ENCODE assay signal across 17 cellular contexts in the genomic region with DNA sequence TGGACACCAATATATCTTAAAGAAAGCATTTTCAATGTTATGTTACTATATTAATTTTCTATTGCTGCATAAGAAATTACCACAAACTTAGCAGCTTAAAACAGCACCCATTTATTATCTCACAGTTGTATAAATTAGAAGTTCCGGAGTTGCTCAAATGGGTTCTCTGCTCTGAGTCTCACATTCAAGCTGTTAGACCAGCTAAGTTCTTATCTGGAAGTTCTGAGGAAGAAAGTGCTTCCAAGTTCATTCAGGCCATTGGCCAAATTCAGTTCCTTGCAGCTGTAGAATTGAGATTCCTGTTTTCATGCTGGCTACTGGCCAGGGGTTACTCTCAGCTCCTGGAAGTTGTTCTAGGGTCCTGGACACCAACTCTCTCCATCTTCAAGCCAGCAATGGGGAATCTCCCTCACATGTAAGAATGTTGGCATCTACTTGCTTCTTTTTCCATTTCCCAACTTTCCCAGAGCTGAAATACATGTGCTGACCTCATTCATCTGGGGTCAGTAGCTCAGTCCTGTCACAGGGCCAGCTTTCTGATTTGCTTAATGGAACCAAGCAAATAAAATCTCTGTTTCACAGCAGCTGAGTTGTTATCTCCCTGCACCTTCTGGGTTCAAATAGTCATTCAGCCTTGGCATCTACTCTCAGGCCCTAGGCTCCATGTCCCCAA.
DNase-seq lines count a peak whose midpoint lies in the region; ATAC-seq, FAIRE-seq and TF ChIP-seq lines count a peak whose summit lies in the region.
"Had no signal": no experiment of that assay in that cellular context is flagged by ENCODE, and none has a peak within 500 bp of the region (broad histone marks: within the 10 kb centered on the region; RNA-seq: fewer than 3 reads in every experiment).

No MANE protein-coding gene starts in this region.

- no TSS peak for BruUV-seq in HepG2 (replicated peaks; lab: Mats Ljungman, UMichigan)

- no peak for ATAC-seq in HepG2
- ATAC-seq in heart left ventricle, result peak; percentile 81 to 97 (median 92)
- ATAC-seq in omental fat pad (ENCODE audit: low FRiP score), result peak; percentile 97
- ATAC-seq: naive thymus-derived CD4-positive, alpha-beta T cell; Panc1; T-helper 17 cell had no signal

- H3K27me3 ChIP-seq in liver (ENCODE audit: control insufficient read depth in 4 of 4, insufficient read depth in 4 of 4, low read length in 3 of 4), result no peaks in the 10 kb centered on the region
- H3K27me3 ChIP-seq in HepG2 (ENCODE audit: control insufficient read depth in 1 of 2, insufficient read depth in 2 of 2, low read length in 2 of 2), result no peaks in the 10 kb centered on the region
- no peaks in the 10 kb centered on the region for H3K27me3 ChIP-seq in heart left ventricle
- H3K27me3 ChIP-seq: suprapubic skin had no signal

- no peak overlapping the region for H3K27ac ChIP-seq in liver (ENCODE audit: low read depth in 1 of 2, low read length in 2 of 2)
- no peak overlapping the region for H3K27ac ChIP-seq in HepG2 (ENCODE audit: extremely low read length, insufficient read depth, low read length)
- H3K27ac ChIP-seq in heart left ventricle, result peak overlapping the region in 5 of 12 donors; percentile 9 to 36 (median 25)
- H3K27ac ChIP-seq: suprapubic skin had no signal

- in situ Hi-C loops in HepG2 (cut with HindIII; ENCODE audit: extremely low pct_ligation_motif_present, low pct_unique_long_range_greater_than_20kb), result no loop called here

- no peak overlapping the region for H3K4me2 ChIP-seq in HepG2 (ENCODE audit: low read depth, low read length)

- no peak for TF ChIP-seq CTCF in liver (IDR thresholded peaks at IDR 0.05; ENCODE audit: low read depth, low read length, missing input control)
- no peak for TF ChIP-seq CTCF in HepG2 (CRISPR knock-in tag; IDR thresholded peaks at IDR 0.05)
- no peak for TF ChIP-seq CTCF in heart left ventricle (IDR thresholded peaks at IDR 0.05)
- no peak for TF ChIP-seq CTCF in omental fat pad (IDR thresholded peaks at IDR 0.05)
- no peak for TF ChIP-seq CTCF in GM20000 (IDR thresholded peaks at IDR 0.05; ENCODE audit: extremely low read depth, missing control alignments)

- TF ChIP-seq RAD21 in liver (IDR thresholded peaks at IDR 0.05) (peak; percentile 26 to 41), HepG2 (CRISPR knock-in tag; IDR thresholded peaks at IDR 0.05) (no peak)

- H3K4me3 ChIP-seq in liver (ENCODE audit: low read depth in 1 of 3, low read length in 3 of 3) (no peak overlapping the region), HepG2 (replicated peaks in 1 of 3; ENCODE audit: insufficient read depth in 1 of 3, low read depth in 2 of 3, low read length in 3 of 3) (no peak overlapping the region), heart left ventricle (no peak overlapping the region)
- H3K4me3 ChIP-seq: suprapubic skin had no signal

- no peaks in the 10 kb centered on the region for H4K20me1 ChIP-seq in HepG2 (ENCODE audit: insufficient read depth, low read length)

- H3K9ac ChIP-seq in liver (ENCODE audit: low read depth in 1 of 2, low read length in 2 of 2) (no peak overlapping the region), HepG2 (ENCODE audit: insufficient read depth, low read depth, low read length) (no peak overlapping the region)

- WGBS in liver, result 80% methylated on average over 1 of the region's 1 CpG
- 0% methylated on average over 1 of the region's 1 CpG for WGBS in HepG2 (ENCODE audit: low lambda C conversion rate)
- WGBS in heart left ventricle, 4 donors, result 32 to 40% (median 39%) methylated on average over 1 of the region's 1 CpG

- H3K79me2 ChIP-seq in HepG2 (ENCODE audit: insufficient read depth, low read length), result no peaks in the 10 kb centered on the region

- H3K4me1 ChIP-seq in liver (ENCODE audit: control insufficient read depth in 4 of 4, insufficient read depth in 4 of 4, low read length in 3 of 4) (peaks cover 0 to 6% (median 2%) of the 10 kb centered on the region in 4 donors), HepG2 (ENCODE audit: insufficient read depth, low read length) (no peaks in the 10 kb centered on the region), heart left ventricle (peaks cover 0 to 21% (median 8%) of the 10 kb centered on the region in 12 donors)
- H3K4me1 ChIP-seq: suprapubic skin had no signal

- H3K9me3 ChIP-seq in liver (ENCODE audit: control insufficient read depth in 4 of 4, low read length in 3 of 4) (no peaks in the 10 kb centered on the region), HepG2 (ENCODE audit: low read length) (no peaks in the 10 kb centered on the region), heart left ventricle (peaks cover 0 to 7% (median 1%) of the 10 kb centered on the region in 12 donors)
- H3K9me3 ChIP-seq: suprapubic skin had no signal

- no peak overlapping the region for H2AFZ ChIP-seq in HepG2 (ENCODE audit: low read length)

- no peak for TF ChIP-seq POLR2A in HepG2 (IDR thresholded peaks at IDR 0.05; ENCODE audit: insufficient read depth in 1 of 2, low read depth in 2 of 2, low read length in 2 of 2)
- no peak for TF ChIP-seq POLR2A in heart left ventricle (IDR thresholded peaks at IDR 0.05)

- CTCF ChIA-PET in HepG2 (lab: Yijun Ruan, JAX; ENCODE audit: low intra/inter-chr PET ratio, low total read pairs), result no interaction called here

- TF ChIP-seq EP300 in HepG2 (IDR thresholded peaks at IDR 0.05; ENCODE audit: low read depth in 2 of 2, low read length in 2 of 2) (no peak), HepG2 (CRISPR knock-in tag; IDR thresholded peaks at IDR 0.05; ENCODE audit: borderline replicate concordance) (no peak)

- intact Hi-C loops in HepG2 (cut with micrococcal nuclease; ENCODE audit: unreplicated experiment) (no loop called here), heart left ventricle (cut with DNase I) (no loop called here)

- POLR2A ChIA-PET in HepG2 (lab: Yijun Ruan, JAX), result no interaction called here

- no peaks in the 10 kb centered on the region for H3K36me3 ChIP-seq in liver (ENCODE audit: control insufficient read depth in 4 of 4, insufficient read depth in 3 of 4, low read depth in 1 of 4, low read length in 3 of 4)
- no peaks in the 10 kb centered on the region for H3K36me3 ChIP-seq in HepG2 (replicated peaks in 1 of 2; ENCODE audit: control insufficient read depth in 1 of 2, insufficient read depth in 2 of 2, low read length in 2 of 2)
- H3K36me3 ChIP-seq in heart left ventricle, result no peaks in the 10 kb centered on the region
- H3K36me3 ChIP-seq: suprapubic skin had no signal

- DNase-seq in HepG2 (ENCODE audit: low spot score) (no peak), heart left ventricle (peak in 4 of 5 donors; percentile 64 to 84 (median 80)), omental fat pad (ENCODE audit: low spot score) (peak; percentile 32), SIG-M5 treated with dmso at 0.1 percent for 504 hours (lab: John Stamatoyannopoulos, UW; ENCODE audit: unreplicated experiment) (no peak), KG1 (lab: John Stamatoyannopoulos, UW) (no peak), GM20000 (ENCODE audit: low spot score) (no peak)
- DNase-seq in activated effector memory CD4-positive, alpha-beta T cell treated with Interleukin-2 at 50 U/mL for 16 hours, result no peak
- DNase-seq: ACHN; activated CD4-positive, alpha-beta T cell treated with anti-CD3 and anti-CD28 coated beads, Interleukin-2, amount 10 ng/mL, durations not matched to agents 7 days and 5 days; Calu3; naive thymus-derived CD4-positive, alpha-beta T cell; small intestine; T-helper 17 cell had no signal

- FAIRE-seq in HepG2 (lab: Jason Lieb, UNC), result no peak
- FAIRE-seq: bronchial epithelial cell, small intestine had no signal

TF ChIP-seq in liver, 16 proteins besides CTCF, POLR2A, EP300 and RAD21 (continues in another document):
- peak; percentile 75 for TF ChIP-seq SP1 (IDR thresholded peaks at IDR 0.05)
- TF ChIP-seq JUND (IDR thresholded peaks at IDR 0.05), result peak; percentile 86 to 88
- TF ChIP-seq ATF3 (IDR thresholded peaks at IDR 0.05), result no peak
- peak; percentile 23 for TF ChIP-seq HNF4G (IDR thresholded peaks at IDR 0.05)
- TF ChIP-seq NR2F2 (IDR thresholded peaks at IDR 0.05), result peak; percentile 97
- peak; percentile 59 for TF ChIP-seq FOXA1 (IDR thresholded peaks at IDR 0.05)
- TF ChIP-seq HNF4A (conservative IDR thresholded peaks at IDR 0.05), result peak; percentile 61 to 72
- TF ChIP-seq FOXA2 (IDR thresholded peaks at IDR 0.05), result peak; percentile 63
- TF ChIP-seq EGR1 (IDR thresholded peaks at IDR 0.05; ENCODE audit: low read depth in 2 of 2), result peak in 1 of 2 donors; percentile 81
- peak; percentile 94 for TF ChIP-seq MAX (IDR thresholded peaks at IDR 0.05)

TF ChIP-seq in HepG2, 621 proteins besides CTCF, POLR2A, EP300 and RAD21 (continues in another document):
- TF ChIP-seq CREM (IDR thresholded peaks at IDR 0.05) (no peak), CREM (CRISPR knock-in tag; IDR thresholded peaks at IDR 0.05) (no peak)

Comparison
In these comparisons a context has a peak if more than half of its experiments do, and no peak if none do; other contexts are left out.
1. DNase-seq: peak in heart left ventricle (4 of 5) and omental fat pad (single experiment); none in HepG2 (single experiment), SIG-M5 treated with dmso at 0.1 percent for 504 hours (single experiment), KG1 (single experiment), activated effector memory CD4-positive, alpha-beta T cell treated with Interleukin-2 at 50 U/mL for 16 hours (single experiment) and GM20000 (single experiment).